Comparison of ENCODE assay signal across 27 cellular contexts in the genomic region with DNA sequence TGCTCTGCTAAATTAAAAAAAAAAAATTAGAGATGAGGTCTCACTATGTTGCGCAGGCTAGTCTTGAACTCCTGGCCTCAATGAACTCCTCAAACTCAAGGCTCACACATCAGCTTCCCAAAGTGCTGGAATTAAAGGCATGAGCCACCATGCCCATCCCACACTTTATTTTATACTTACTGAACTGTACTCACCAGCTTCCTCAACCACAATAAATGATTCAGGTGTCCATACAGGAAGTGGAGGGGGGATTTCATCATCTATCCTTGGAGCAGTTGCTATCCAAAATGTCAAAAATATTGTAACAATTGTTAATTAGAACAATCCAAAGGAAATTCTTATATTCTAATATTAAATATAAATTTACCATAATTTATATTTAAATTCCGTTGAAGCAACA. TPM values are rescaled to one million over a fixed set of nuclear protein-coding genes. Genes with fewer than 3 reads are reported as not detected.
"Had no signal": no experiment of that assay in that cellular context is flagged by ENCODE, and none has a peak within 500 bp of the region (broad histone marks: within the 10 kb centered on the region; RNA-seq: fewer than 3 reads in every experiment).

No MANE protein-coding gene starts in this region.

- ATAC-seq: gastrocnemius medialis; heart left ventricle; left cardiac atrium; left lung; naive thymus-derived CD4-positive, alpha-beta T cell; sciatic nerve; stimulated activated naive CD8-positive, alpha-beta T cell treated with anti-CD3 and anti-CD28 coated beads, Interleukin-15, amount 100 ng/mL, for 72 hours; upper lobe of right lung had no signal

- H3K27ac ChIP-seq: colonic mucosa, gastrocnemius medialis, heart left ventricle, hepatocyte, left lung, neural progenitor cell, parathyroid adenoma, suprapubic skin, transverse colon, upper lobe of right lung, uterus had no signal

- DNase-seq: colonic mucosa; effector memory CD4-positive, alpha-beta T cell; gastrocnemius medialis; heart left ventricle; kidney; left cardiac atrium; left lung; mesendoderm; midbrain; naive thymus-derived CD4-positive, alpha-beta T cell; stimulated activated CD4-positive, alpha-beta T cell treated with anti-CD3 and anti-CD28 coated beads, Interleukin-12 subunit alpha, Interleukin-12 subunit beta, amount 100 ng/mL, for 4 hours; stimulated activated CD4-positive, alpha-beta T cell treated with anti-CD3 and anti-CD28 coated beads, Interleukin-1b, Interleukin-23, amount 100 ng/mL, for 48 hours; stimulated activated CD4-positive, alpha-beta T cell treated with anti-CD3 and anti-CD28 coated beads, Interleukin-4, amount 100 ng/mL, for 1 hour; stimulated activated CD8-positive, alpha-beta memory T cell treated with anti-CD3 and anti-CD28 coated beads, Interleukin-4, amount 100 ng/mL, for 48 hours; stimulated activated naive CD4-positive, alpha-beta T cell; stimulated activated naive CD8-positive, alpha-beta T cell treated with anti-CD3 and anti-CD28 coated beads, Interleukin-15, amount 100 ng/mL, for 72 hours; transverse colon; upper lobe of right lung; uterus had no signal

RNA-seq across cellular contexts. Expression of a gene that starts 36.8 kb away (rescaled TPM):
- total RNA-seq: endothelial cell of umbilical vein, progenitor cell of endocrine pancreas, smooth muscle cell had no signal
